Comparison of ENCODE assay signal across 8 cellular contexts in the genomic region with DNA sequence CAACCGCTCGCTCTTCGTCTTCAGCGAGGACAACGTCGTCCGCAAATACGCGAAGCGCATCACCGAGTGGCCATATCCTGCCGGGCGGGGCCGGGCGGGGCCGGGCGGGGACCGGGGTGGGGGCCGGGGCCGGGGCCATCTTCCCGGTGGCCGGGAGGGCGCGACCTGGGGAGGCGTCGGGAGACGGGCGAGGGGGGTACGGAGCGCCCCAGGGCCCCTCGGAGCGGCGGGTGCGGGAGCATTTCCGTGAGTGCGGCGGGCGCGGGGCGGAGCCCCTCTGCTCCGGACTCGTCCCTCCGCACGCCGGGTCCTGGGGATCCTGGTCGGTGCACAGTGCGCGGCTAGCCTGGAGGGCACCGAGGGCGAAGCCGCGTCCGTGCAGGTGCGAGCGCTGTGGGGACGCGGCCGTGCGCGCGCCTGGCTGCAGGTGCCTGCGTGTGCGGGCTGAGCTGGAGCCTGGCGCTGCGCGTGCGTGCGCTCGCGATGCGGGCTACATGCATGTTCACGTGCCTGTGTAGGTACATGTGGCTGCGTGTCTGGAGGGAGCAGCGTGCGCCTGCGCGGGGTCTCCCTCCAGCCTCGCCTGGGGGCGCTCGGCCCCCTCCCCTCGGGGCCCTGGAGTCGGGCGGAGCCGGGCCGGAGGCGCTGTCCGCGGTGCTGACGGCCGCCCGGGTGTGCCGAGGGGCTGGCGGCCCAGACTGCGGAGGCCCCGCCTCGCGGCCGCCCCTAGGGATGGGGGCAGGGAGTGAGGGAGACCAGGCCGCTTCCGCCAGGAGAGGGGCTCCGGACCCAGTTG. TPM values are rescaled to one million over a fixed set of nuclear protein-coding genes. Genes with fewer than 3 reads are reported as not detected.
DNase-seq lines count a peak whose midpoint lies in the region; ATAC-seq and TF ChIP-seq lines count a peak whose summit lies in the region.

No MANE protein-coding gene starts in this region.

- H3K36me3 ChIP-seq in GM06990 (ENCODE audit: control insufficient read depth, insufficient read depth, low read length) (no peaks in the 10 kb centered on the region), colonic mucosa (no peaks in the 10 kb centered on the region)

- TF ChIP-seq CTCF in GM06990 (IDR thresholded peaks at IDR 0.05; ENCODE audit: insufficient read depth, low read length, poor library complexity, severe bottlenecking) (no peak), colonic mucosa (IDR thresholded peaks at IDR 0.05) (no peak)

- no peaks in the 10 kb centered on the region for H3K9me3 ChIP-seq in colonic mucosa

- peak; percentile 36 for DNase-seq in GM06990 (ENCODE audit: extremely low read depth, insufficient read length)
- DNase-seq in NCI-H526 treated with DMSO at 0.1 percent for 48 hours (lab: John Stamatoyannopoulos, UW): peak; percentile 22
- DNase-seq in colonic mucosa: no peak
- DNase-seq in lung microvascular endothelial cell (ENCODE audit: low read depth in 2 of 2): peak; percentile 27 to 57
- no peak for DNase-seq in NCI-H1105 treated with DMSO at 0.1 percent for 48 hours (lab: John Stamatoyannopoulos, UW)
- DNase-seq in posterior vena cava (ENCODE audit: low spot score): no peak

- no peaks in the 10 kb centered on the region; the same call in 1 of the 2 replicates for H3K27me3 ChIP-seq in GM06990 (replicated peaks; ENCODE audit: control insufficient read depth, insufficient read depth, low read length)
- peaks cover 18% of the 10 kb centered on the region for H3K27me3 ChIP-seq in colonic mucosa

- no peaks in the 10 kb centered on the region for H3K4me1 ChIP-seq in colonic mucosa

- H3K27ac ChIP-seq in colonic mucosa: no peak overlapping the region

- intact Hi-C loops in colonic mucosa (cut with DNase I): no loop called here
- intact Hi-C loops in posterior vena cava (cut with DNase I): no loop called here

- no peak for ATAC-seq in HG03045 (IDR thresholded peaks at IDR 0.05; ENCODE audit: unreplicated experiment)
- ATAC-seq in GM19397 (IDR thresholded peaks at IDR 0.05; ENCODE audit: unreplicated experiment): no peak

- H3K9ac ChIP-seq in colonic mucosa (ENCODE audit: low read depth in 2 of 2, low read length in 2 of 2): no peak overlapping the region

- no peak overlapping the region; the same call in 1 of the 2 replicates for H3K4me3 ChIP-seq in GM06990 (replicated peaks; ENCODE audit: low read depth, low read length)
- peak overlapping the region; percentile 26 for H3K4me3 ChIP-seq in colonic mucosa

RNA-seq across cellular contexts. Expression of gene CACNA1B, which starts 0.8 kb away (rescaled TPM):
- total RNA-seq in colonic mucosa (under 1 TPM; 0.19 to 0.42 TPM), lung microvascular endothelial cell (under 0.01 TPM in 2 replicates), posterior vena cava (under 1 TPM; 0.09 to 0.10 TPM)

Comparison
In these comparisons a context has a peak if more than half of its experiments do, and no peak if none do; other contexts are left out.
1. DNase-seq: peak in GM06990 (single experiment), NCI-H526 treated with DMSO at 0.1 percent for 48 hours (single experiment) and lung microvascular endothelial cell (2 of 2); none in colonic mucosa (single experiment), NCI-H1105 treated with DMSO at 0.1 percent for 48 hours (single experiment) and posterior vena cava (single experiment).